ENCODE assay signal across 19 cellular contexts in genomic region chr3:5707794-5708193, GRCh38.
A peak's percentile ranks its signal among the peaks of the same experiment; 100 is the strongest.
DNase-seq lines count a peak whose midpoint lies in the region; ATAC-seq, FAIRE-seq and TF ChIP-seq lines count a peak whose summit lies in the region.
"Had no signal": no experiment of that assay in that cellular context is flagged by ENCODE, and none has a peak within 500 bp of the region (broad histone marks: within the 10 kb centered on the region; RNA-seq: fewer than 3 reads in every experiment).

No MANE protein-coding gene starts in this region.

- in situ Hi-C loops in GM12878 (cut with MboI) = no loop called here

- H3K9me2 ChIP-seq in HCT116 (ENCODE audit: insufficient read depth) = no peaks in the 10 kb centered on the region

- H3K4me3 ChIP-seq in GM06990 (replicated peaks; ENCODE audit: low read depth, low read length) = no peak overlapping the region
- no peak overlapping the region for H3K4me3 ChIP-seq in HCT116 (replicated peaks in 1 of 2; ENCODE audit: low read depth in 1 of 2, low read length in 2 of 2)
- H3K4me3 ChIP-seq in GM12878 = no peak overlapping the region
- no peak overlapping the region for H3K4me3 ChIP-seq in mesendoderm (ENCODE audit: low read length)
- H3K4me3 ChIP-seq: A549, HAP-1 had no signal

- no peaks in the 10 kb centered on the region for H4K20me1 ChIP-seq in HCT116 (ENCODE audit: insufficient read depth)
- H4K20me1 ChIP-seq in GM12878 (ENCODE audit: control insufficient read depth, insufficient read depth) = no peaks in the 10 kb centered on the region

- H2AK5ac ChIP-seq in mesendoderm (ENCODE audit: low read length) = no peak overlapping the region

- no peak overlapping the region for H4K5ac ChIP-seq in mesendoderm (ENCODE audit: low read length)

- TF ChIP-seq CTCF in GM06990 (IDR thresholded peaks at IDR 0.05; ENCODE audit: insufficient read depth, low read length, poor library complexity, severe bottlenecking) = no peak
- TF ChIP-seq CTCF in HCT116 (IDR thresholded peaks at IDR 0.05 in 2 of 3, conservative IDR thresholded peaks at IDR 0.05 in 1 of 3; ENCODE audit: borderline replicate concordance in 1 of 3, insufficient read depth in 1 of 3, low read depth in 2 of 3, low read length in 2 of 3) = no peak
- no peak for TF ChIP-seq CTCF in GM12878 (IDR thresholded peaks at IDR 0.05 in 2 of 3, conservative IDR thresholded peaks at IDR 0.05 in 1 of 3; ENCODE audit: control insufficient read depth in 2 of 3, extremely low read depth in 1 of 3, insufficient read depth in 1 of 3, low read depth in 3 of 3, low read length in 3 of 3)

- H3K27ac ChIP-seq in HCT116 (ENCODE audit: low read depth, low read length) = no peak overlapping the region
- H3K27ac ChIP-seq in GM12878 (ENCODE audit: control insufficient read depth, insufficient read depth) = no peak overlapping the region
- H3K27ac ChIP-seq in mesendoderm (ENCODE audit: low read depth, low read length) = no peak overlapping the region
- H3K27ac ChIP-seq: 22Rv1, A549, C4-2B had no signal

- 0% methylated on average over 2 of the region's 2 CpGs for WGBS in GM12878 (ENCODE audit: insufficient coverage, insufficient replicate concordance, low lambda C conversion rate, missing lambda C conversion rate)
- WGBS in mesendoderm (ENCODE audit: extremely low coverage, insufficient coverage, low lambda C conversion rate) = no CpG with 5 or more reads among the region's 2 CpGs

- RAD21 ChIA-PET in HCT116 (lab: Charles Lee; ENCODE audit: low non-redundant PET in 1 of 2, low total read pairs in 2 of 2, uncharacterized antibody in 2 of 2, unreplicated experiment in 2 of 2) = no interaction called here
- RAD21 ChIA-PET in GM12878 (lab: Charles Lee; ENCODE audit: unreplicated experiment) = interaction anchor here (0.6 kb wide), 1 partner anchor 298 kb away, joined by 3 read pairs; no protein-coding TSS in a partner anchor

- peaks cover 0 to 31% of the 10 kb centered on the region in 2 experiments; a peak in 2 of 4 replicates for H3K4me1 ChIP-seq in HCT116 (ENCODE audit: control insufficient read depth in 1 of 2, insufficient read depth in 2 of 2, low read length in 2 of 2)
- H3K4me1 ChIP-seq in GM12878 (ENCODE audit: control insufficient read depth, insufficient read depth, low read length) = no peaks in the 10 kb centered on the region
- no peaks in the 10 kb centered on the region for H3K4me1 ChIP-seq in mesendoderm (ENCODE audit: control insufficient read depth, low read depth, low read length)
- H3K4me1 ChIP-seq: A549, Caco-2, HAP-1 had no signal

- H3K23ac ChIP-seq in mesendoderm (ENCODE audit: low read length) = no peak overlapping the region

- TF ChIP-seq POLR2A in HCT116 (IDR thresholded peaks at IDR 0.05; ENCODE audit: borderline replicate concordance, extremely low read depth, insufficient read depth, insufficient read length) = no peak
- no peak for TF ChIP-seq POLR2A in GM12878 (IDR thresholded peaks at IDR 0.05; ENCODE audit: low read depth, low read length)

- TF ChIP-seq RAD21 in HCT116 (IDR thresholded peaks at IDR 0.05; ENCODE audit: low read depth) (no peak), GM12878 (IDR thresholded peaks at IDR 0.05; ENCODE audit: insufficient read depth, low read depth, low read length) (no peak)

- CTCF ChIA-PET in HCT116 (lab: Charles Lee) (no interaction called here), GM12878 (lab: Yijun Ruan, JAX) (interaction anchor here (0.7 kb wide), 1 partner anchor 12 kb away, joined by 3 read pairs; no protein-coding TSS in a partner anchor)

- no peak for ATAC-seq in HCT116
- peak; percentile 68 for ATAC-seq in GM12878
- ATAC-seq: A549 had no signal

- BruUV-seq in HCT116 (replicated peaks; lab: Mats Ljungman, UMichigan) (no TSS peak), GM12878 (replicated peaks; lab: Mats Ljungman, UMichigan) (no TSS peak)

- DNase-seq in GM06990 (ENCODE audit: extremely low read depth, insufficient read length) (peak; percentile 3), HCT116 (ENCODE audit: low read depth, low spot score) (no peak), GM12878 (ENCODE audit: low read depth, low spot score) (no peak), mesendoderm (peak; percentile 79), DMS79 (lab: John Stamatoyannopoulos, UW) (no peak), KG1 (lab: John Stamatoyannopoulos, UW) (no peak), islet precursor cell (no peak)
- DNase-seq: AML-193; Caco-2; CD4-positive, alpha-beta T cell; DMS79 treated with DMSO at 0.1 percent for 48 hours; GF-D8; GOT3 had no signal

- H3K4me2 ChIP-seq in HCT116 (ENCODE audit: low read length) (peak overlapping the region; percentile 10; the same call in 1 of the 2 replicates), GM12878 (ENCODE audit: control insufficient read depth, insufficient read depth) (no peak overlapping the region), mesendoderm (ENCODE audit: low read length) (no peak overlapping the region)
- H3K4me2 ChIP-seq: A549 had no signal

- FAIRE-seq in GM12878 (lab: Jason Lieb, UNC) = no peak
- FAIRE-seq: A549, D721Med, GM18507 had no signal

- no peak overlapping the region for H3K9ac ChIP-seq in HCT116 (ENCODE audit: low read length)
- H3K9ac ChIP-seq in GM12878 (ENCODE audit: control insufficient read depth, insufficient read depth, low read length) = no peak overlapping the region
- H3K9ac ChIP-seq in mesendoderm (ENCODE audit: low read length) = no peak overlapping the region

- H2BK5ac ChIP-seq in mesendoderm (ENCODE audit: low read length) = no peak overlapping the region

- H2BK15ac ChIP-seq in mesendoderm (replicated peaks; ENCODE audit: low read depth) = no peak overlapping the region

- no peak overlapping the region for H2BK120ac ChIP-seq in mesendoderm (ENCODE audit: low read depth, low read length)

- no peak overlapping the region for H3K4ac ChIP-seq in mesendoderm (ENCODE audit: low read depth, low read length)

- H3K36me3 ChIP-seq in GM06990 (ENCODE audit: control insufficient read depth, insufficient read depth, low read length) (no peaks in the 10 kb centered on the region), HCT116 (ENCODE audit: control insufficient read depth in 1 of 2, insufficient read depth in 2 of 2, low read length in 2 of 2) (no peaks in the 10 kb centered on the region), GM12878 (ENCODE audit: control insufficient read depth in 2 of 2, insufficient read depth in 2 of 2, low read length in 1 of 2) (no peaks in the 10 kb centered on the region), mesendoderm (ENCODE audit: control insufficient read depth, insufficient read depth, low read length) (no peaks in the 10 kb centered on the region)
- H3K36me3 ChIP-seq: HAP-1 had no signal

- TF ChIP-seq EP300 in GM12878 (IDR thresholded peaks at IDR 0.05; ENCODE audit: borderline replicate concordance in 1 of 2, control insufficient read depth in 1 of 2, low read depth in 2 of 2, low read length in 2 of 2) = no peak

- SMC1A ChIA-PET in GM12878 (lab: Charles Lee; ENCODE audit: uncharacterized antibody, unreplicated experiment) = interaction anchor here (0.9 to 1.5 kb wide), 2 partner anchors 10 to 22 kb away, joined by 3 to 4 read pairs; no protein-coding TSS in a partner anchor

- no peaks in the 10 kb centered on the region for H3K27me3 ChIP-seq in GM06990 (replicated peaks; ENCODE audit: control insufficient read depth, insufficient read depth, low read length)
- no peaks in the 10 kb centered on the region for H3K27me3 ChIP-seq in HCT116 (ENCODE audit: insufficient read depth, low read length)
- no peaks in the 10 kb centered on the region for H3K27me3 ChIP-seq in GM12878 (replicated peaks in 1 of 2; ENCODE audit: control insufficient read depth in 2 of 2, insufficient read depth in 2 of 2, low read length in 1 of 2)
- no peaks in the 10 kb centered on the region for H3K27me3 ChIP-seq in mesendoderm (ENCODE audit: insufficient read depth, low read length, poor library complexity)

- H3K9me3 ChIP-seq in HCT116 (ENCODE audit: control insufficient read depth in 1 of 2, insufficient read depth in 1 of 2, low read depth in 1 of 2, low read length in 2 of 2) = no peaks in the 10 kb centered on the region
- H3K9me3 ChIP-seq in GM12878 (replicated peaks; ENCODE audit: control insufficient read depth, insufficient read depth, low read length) = no peaks in the 10 kb centered on the region; the same call in 1 of the 3 replicates
- H3K9me3 ChIP-seq: A549, HAP-1 had no signal

- POLR2A ChIA-PET in HCT116 (lab: Charles Lee) (no interaction called here), GM12878 (lab: Charles Lee) (interaction anchor here (0.7 kb wide), 1 partner anchor 61 kb away, joined by 4 read pairs; no protein-coding TSS in a partner anchor)

- intact Hi-C loops in HCT116 (cut with micrococcal nuclease) (no loop called here), GM12878 (cut with micrococcal nuclease; ENCODE audit: unreplicated experiment) (no loop called here)

- H4K8ac ChIP-seq in mesendoderm (ENCODE audit: low read depth, low read length) = no peak overlapping the region

- H3K79me2 ChIP-seq in HCT116 (ENCODE audit: insufficient read depth, low read length) (peaks cover 14% of the 10 kb centered on the region; the same call in 1 of the 2 replicates), GM12878 (ENCODE audit: control insufficient read depth, insufficient read depth, low read length) (no peaks in the 10 kb centered on the region), mesendoderm (ENCODE audit: control insufficient read depth, insufficient read depth, low read length) (no peaks in the 10 kb centered on the region)

- H3K79me1 ChIP-seq in mesendoderm (ENCODE audit: low read length) = no peaks in the 10 kb centered on the region

- no peak overlapping the region for H3K18ac ChIP-seq in mesendoderm (ENCODE audit: low read length)

- H3K56ac ChIP-seq in mesendoderm (ENCODE audit: low read length) = no peak overlapping the region

- no peak overlapping the region for H2AFZ ChIP-seq in HCT116 (ENCODE audit: low read depth, low read length, poor library complexity, severe bottlenecking)
- H2AFZ ChIP-seq in GM12878 (ENCODE audit: control insufficient read depth, low read depth, low read length) = no peak overlapping the region

TF ChIP-seq in HCT116, 20 proteins besides CTCF, POLR2A, EP300 and RAD21 (continues in another document):
- TF ChIP-seq, protein P1, sequence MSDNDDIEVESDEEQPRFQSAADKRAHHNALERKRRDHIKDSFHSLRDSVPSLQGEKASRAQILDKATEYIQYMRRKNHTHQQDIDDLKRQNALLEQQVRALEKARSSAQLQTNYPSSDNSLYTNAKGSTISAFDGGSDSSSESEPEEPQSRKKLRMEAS (IDR thresholded peaks at IDR 0.05) = no peak
- TF ChIP-seq FOSL1 (IDR thresholded peaks at IDR 0.05; ENCODE audit: low read depth) (no peak), POLR2AphosphoS5 (IDR thresholded peaks at IDR 0.05; ENCODE audit: low read depth, low read length) (no peak), ELF1 (IDR thresholded peaks at IDR 0.05; ENCODE audit: borderline replicate concordance, low read depth) (no peak)

TF ChIP-seq in GM12878, 131 proteins besides CTCF, POLR2A, EP300 and RAD21 (continues in another document):
- TF ChIP-seq PML (IDR thresholded peaks at IDR 0.05; ENCODE audit: low read length) = no peak
- TF ChIP-seq IKZF2 (IDR thresholded peaks at IDR 0.05) = peak; percentile 44 to 50; a peak in 3 of 4 replicates
- TF ChIP-seq SP1 (IDR thresholded peaks at IDR 0.05; ENCODE audit: low read depth, low read length) = peak; percentile 16
- TF ChIP-seq ZNF384 (IDR thresholded peaks at IDR 0.05; ENCODE audit: borderline replicate concordance, low read depth, low read length) = no peak
- TF ChIP-seq MEF2B (IDR thresholded peaks at IDR 0.05; ENCODE audit: partially characterized antibody, poor library complexity, severe bottlenecking) = peak; percentile 17

Comparison
In these comparisons a context has a peak if more than half of its experiments do, and no peak if none do; other contexts are left out.
1. DNase-seq: peak in GM06990 (single experiment) and mesendoderm (single experiment); none in HCT116 (single experiment), GM12878 (single experiment), DMS79 (single experiment), KG1 (single experiment) and islet precursor cell (single experiment).